8 cellular contexts compared by ENCODE assay signal in genomic region chr22:26679003-26679629, GRCh38. TPM values are rescaled to one million over a fixed set of nuclear protein-coding genes. Genes with fewer than 3 reads are reported as not detected.
DNase-seq lines count a peak whose midpoint lies in the region; ATAC-seq and TF ChIP-seq lines count a peak whose summit lies in the region.

No MANE protein-coding gene starts in this region.

- no peaks in the 10 kb centered on the region for H3K9me3 ChIP-seq in Loucy (ENCODE audit: insufficient read depth, low read depth, low read length)
- no peaks in the 10 kb centered on the region for H3K9me3 ChIP-seq in SU-DHL-6 (ENCODE audit: insufficient read depth, low read length)
- H3K9me3 ChIP-seq in cardiac muscle cell (ENCODE audit: low read depth): no peaks in the 10 kb centered on the region
- no peaks in the 10 kb centered on the region for H3K9me3 ChIP-seq in psoas muscle

- H3K9ac ChIP-seq in Loucy (ENCODE audit: low read depth, low read length, poor library complexity, severe bottlenecking): no peak overlapping the region
- H3K9ac ChIP-seq in SU-DHL-6 (ENCODE audit: low read length): no peak overlapping the region

- H3K9me2 ChIP-seq in Loucy (replicated peaks; ENCODE audit: low read depth, low read length) (no peaks in the 10 kb centered on the region), SU-DHL-6 (replicated peaks; ENCODE audit: insufficient read depth, low read length) (no peaks in the 10 kb centered on the region)

- H3K36me3 Mint-ChIP-seq in activated naive CD8-positive, alpha-beta T cell treated with anti-CD3 and anti-CD28 coated beads for 36 hours: peaks cover 31% of the 10 kb centered on the region

- H3K4me1 ChIP-seq in Loucy (ENCODE audit: insufficient read depth, low read length, poor library complexity, severe bottlenecking) (peaks cover 21% of the 10 kb centered on the region), cardiac muscle cell (ENCODE audit: low read depth) (peaks cover 7% of the 10 kb centered on the region), psoas muscle (peaks cover 12% of the 10 kb centered on the region)

- DNase-seq in GM06990 (ENCODE audit: extremely low read depth, insufficient read length) (no peak), cardiac muscle cell (ENCODE audit: low read depth in 1 of 2, low spot score in 1 of 2) (peak; percentile 80 to 87), psoas muscle (peak; percentile 64 to 80)
- DNase-seq in activated naive CD8-positive, alpha-beta T cell treated with anti-CD3 and anti-CD28 coated beads for 36 hours: peak; percentile 68

- H3K79me2 ChIP-seq in Loucy (ENCODE audit: insufficient read depth, low read length) (peaks cover 23% of the 10 kb centered on the region), SU-DHL-6 (ENCODE audit: insufficient read depth, low read length) (peaks cover 53% of the 10 kb centered on the region)

- H3K4me1 Mint-ChIP-seq in activated naive CD8-positive, alpha-beta T cell treated with anti-CD3 and anti-CD28 coated beads for 36 hours: peaks cover 39% of the 10 kb centered on the region

- H3K36me3 ChIP-seq in GM06990 (ENCODE audit: control insufficient read depth, insufficient read depth, low read length) (peaks cover 8% of the 10 kb centered on the region), Loucy (ENCODE audit: insufficient read depth, low read length) (no peaks in the 10 kb centered on the region; the same call in 1 of the 2 replicates), SU-DHL-6 (ENCODE audit: low read length) (no peaks in the 10 kb centered on the region), cardiac muscle cell (no peaks in the 10 kb centered on the region), psoas muscle (ENCODE audit: insufficient read depth in 1 of 2, low read depth in 1 of 2) (peaks cover 0 to 24% of the 10 kb centered on the region in 2 donors)

- H3K4me3 Mint-ChIP-seq in activated naive CD8-positive, alpha-beta T cell treated with anti-CD3 and anti-CD28 coated beads for 36 hours: no peak overlapping the region

- intact Hi-C loops in psoas muscle (cut with DNase I): loop anchor here in 1 of 2 donors (5.0 to 10.0 kb wide), 2 partner anchors 1126 to 1333 kb away; partner anchors contain the start of gene MN1

- H3K27ac Mint-ChIP-seq in activated naive CD8-positive, alpha-beta T cell treated with anti-CD3 and anti-CD28 coated beads for 36 hours: peak overlapping the region; percentile 7

- H3K27ac ChIP-seq in SU-DHL-6 (ENCODE audit: low read depth, low read length) (no peak overlapping the region), cardiac muscle cell (no peak overlapping the region), psoas muscle (no peak overlapping the region)

- H4K20me1 ChIP-seq in Loucy (ENCODE audit: insufficient read depth, low read length, poor library complexity, severe bottlenecking) (peaks cover 6% of the 10 kb centered on the region), SU-DHL-6 (ENCODE audit: low read depth, low read length) (no peaks in the 10 kb centered on the region; the same call in 1 of the 2 replicates)

- peak; percentile 94 for TF ChIP-seq CTCF in GM06990 (IDR thresholded peaks at IDR 0.05; ENCODE audit: insufficient read depth, low read length, poor library complexity, severe bottlenecking)
- peak; percentile 96 for TF ChIP-seq CTCF in Loucy (conservative IDR thresholded peaks at IDR 0.05; ENCODE audit: low read length)
- TF ChIP-seq CTCF in SU-DHL-6 (IDR thresholded peaks at IDR 0.05; ENCODE audit: insufficient read depth, low read length, poor library complexity, severe bottlenecking): peak; percentile 92
- TF ChIP-seq CTCF in cardiac muscle cell (IDR thresholded peaks at IDR 0.05; ENCODE audit: low read depth, low read length): peak; percentile 98
- peak; percentile 94 for TF ChIP-seq CTCF in psoas muscle (IDR thresholded peaks at IDR 0.05)

- H2AFZ ChIP-seq in Loucy (ENCODE audit: low read length) (no peak overlapping the region), SU-DHL-6 (ENCODE audit: low read depth, low read length, severe bottlenecking) (no peak overlapping the region)

- H3K27me3 ChIP-seq in GM06990 (replicated peaks; ENCODE audit: control insufficient read depth, insufficient read depth, low read length) (no peaks in the 10 kb centered on the region), Loucy (ENCODE audit: insufficient read depth, low read length, poor library complexity, severe bottlenecking) (no peaks in the 10 kb centered on the region), SU-DHL-6 (ENCODE audit: low read length) (no peaks in the 10 kb centered on the region), cardiac muscle cell (no peaks in the 10 kb centered on the region), psoas muscle (ENCODE audit: insufficient read depth in 3 of 3, low read length in 2 of 3) (no peaks in the 10 kb centered on the region)

- H3K27me3 Mint-ChIP-seq in activated naive CD8-positive, alpha-beta T cell treated with anti-CD3 and anti-CD28 coated beads for 36 hours: no peaks in the 10 kb centered on the region

- H3K9me3 Mint-ChIP-seq in activated naive CD8-positive, alpha-beta T cell treated with anti-CD3 and anti-CD28 coated beads for 36 hours: no peaks in the 10 kb centered on the region

- no peaks in the 10 kb centered on the region for H3F3A ChIP-seq in Loucy (ENCODE audit: low read depth)
- H3F3A ChIP-seq in SU-DHL-6 (ENCODE audit: insufficient read depth): peaks cover 2% of the 10 kb centered on the region

- H3K4me3 ChIP-seq in GM06990 (replicated peaks; ENCODE audit: low read depth, low read length) (no peak overlapping the region), Loucy (ENCODE audit: low read length, poor library complexity, severe bottlenecking) (no peak overlapping the region), SU-DHL-6 (ENCODE audit: insufficient read depth, low read length, poor library complexity, severe bottlenecking) (no peak overlapping the region), cardiac muscle cell (no peak overlapping the region), psoas muscle (no peak overlapping the region)

- H3K4me2 ChIP-seq in Loucy (ENCODE audit: low read depth, low read length, poor library complexity, severe bottlenecking) (no peak overlapping the region), SU-DHL-6 (ENCODE audit: low read depth, low read length, poor library complexity, severe bottlenecking) (no peak overlapping the region)

- 47 to 50% (median 49%) methylated on average over 9 of the region's 9 CpGs for WGBS in psoas muscle, 3 donors

- ATAC-seq in psoas muscle (peak; percentile 81 to 92 (median 88)), GM21576 (IDR thresholded peaks at IDR 0.05; ENCODE audit: unreplicated experiment) (no peak), HG03521 (IDR thresholded peaks at IDR 0.05; ENCODE audit: unreplicated experiment) (no peak)

RNA-seq across cellular contexts. Expression of gene MIAT, which starts 21.7 kb away (rescaled TPM):
- 1 to 10 TPM; 5.1 to 5.9 TPM for total RNA-seq in activated naive CD8-positive, alpha-beta T cell treated with anti-CD3 and anti-CD28 coated beads for 36 hours
- total RNA-seq in cardiac muscle cell (0.21 and 0.66 TPM in 2 replicates), psoas muscle (under 1 TPM; 0.30 to 0.59 (median 0.36) TPM)
- polyA plus RNA-seq in cardiac muscle cell (0.11 and 0.30 TPM in 2 replicates), psoas muscle (under 1 TPM; 0.04 to 0.13 (median 0.09) TPM)

RNA-seq across cellular contexts. Expression of gene CRYBA4, which starts 57.4 kb away (rescaled TPM):
- not detected for total RNA-seq in activated naive CD8-positive, alpha-beta T cell treated with anti-CD3 and anti-CD28 coated beads for 36 hours
- total RNA-seq in cardiac muscle cell (not detected in 2 replicates), psoas muscle (not detected)
- polyA plus RNA-seq in cardiac muscle cell (0.34 TPM in 1 of 2 replicates, not detected in the other), psoas muscle (not detected)

Comparison
In these comparisons a context has a peak if more than half of its experiments do, and no peak if none do; other contexts are left out.
1. ATAC-seq: peak in psoas muscle (4 of 4); none in GM21576 (single experiment) and HG03521 (single experiment).
2. Peak in every context shown above with its lines, with median percentiles within 50 percentile points of each other: CTCF ChIP-seq.